In genomic region chr11:34052608-34053160, GRCh38 we compare ENCODE assay signal across 9 cellular contexts. TPM values are rescaled to one million over a fixed set of nuclear protein-coding genes. Genes with fewer than 3 reads are reported as not detected.
A peak's percentile ranks its signal among the peaks of the same experiment; 100 is the strongest.
DNase-seq lines count a peak whose midpoint lies in the region; ATAC-seq and FAIRE-seq lines count a peak whose summit lies in the region.
"Had no signal": no experiment of that assay in that cellular context is flagged by ENCODE, and none has a peak within 500 bp of the region (broad histone marks: within the 10 kb centered on the region; RNA-seq: fewer than 3 reads in every experiment).

No MANE protein-coding gene starts in this region.

- H3K4me2 ChIP-seq in Karpas-422 (ENCODE audit: low read depth, low read length, poor library complexity, severe bottlenecking): peak overlapping the region; percentile 96

- 0 out of 2 replicates have a peak overlapping the region, but pooled peaks have one; percentile 3 for H2AFZ ChIP-seq in Karpas-422 (ENCODE audit: low read length)

- peaks cover 43% of the 10 kb centered on the region for H3K4me1 ChIP-seq in Karpas-422 (ENCODE audit: low read length)

- no peak for FAIRE-seq in HTR-8/SVneo (lab: Jason Lieb, UNC)
- FAIRE-seq: endometrium had no signal

- no peaks in the 10 kb centered on the region for H3K9me3 ChIP-seq in Karpas-422 (ENCODE audit: low read length)

- H4K20me1 ChIP-seq in Karpas-422 (ENCODE audit: insufficient read depth, low read depth, low read length): peaks cover 29% of the 10 kb centered on the region

- H3K36me3 ChIP-seq in Karpas-422 (ENCODE audit: insufficient read depth, low read length): peaks cover 41% of the 10 kb centered on the region

- no peaks in the 10 kb centered on the region for H3K27me3 ChIP-seq in Karpas-422 (ENCODE audit: low read length)

- peaks cover 56% of the 10 kb centered on the region for H3K79me2 ChIP-seq in Karpas-422 (ENCODE audit: low read length)

- peak overlapping the region; percentile 90 for H3K27ac ChIP-seq in Karpas-422 (ENCODE audit: low read length)

- no peaks in the 10 kb centered on the region for H3K9me2 ChIP-seq in Karpas-422 (replicated peaks; ENCODE audit: insufficient read depth, low read length)

- peak; percentile 64 for DNase-seq in Karpas-422
- peak; percentile 13 for DNase-seq in activated T-helper 9 cell treated with anti-CD3 and anti-CD28 coated beads, Interleukin-2, amount 50 U/mL, for 16 hours (ENCODE audit: low read depth)
- peak; percentile 36 for DNase-seq in left cardiac atrium
- DNase-seq in sciatic nerve (ENCODE audit: low spot score): peak; percentile 65
- no peak for DNase-seq in HTR-8/SVneo (ENCODE audit: insufficient read length, low spot score)
- no peak for DNase-seq in iPS-NIHi11 (ENCODE audit: low spot score)
- no peak for DNase-seq in effector CD8-positive, alpha-beta T cell (lab: John Stamatoyannopoulos, UW)

- H3K9ac ChIP-seq in Karpas-422 (ENCODE audit: low read length): peak overlapping the region; percentile 100

- intact Hi-C loops in left cardiac atrium (cut with DNase I) (loop anchor here in 1 of 2 donors (2.0 kb wide), 1 partner anchor 52 kb away; the partner anchor contains the start of gene NAT10), sciatic nerve (cut with DNase I) (no loop called here)

- H3K4me3 ChIP-seq in Karpas-422 (ENCODE audit: low read length): peak overlapping the region; percentile 81

- ATAC-seq in GM18909 (IDR thresholded peaks at IDR 0.05; ENCODE audit: poor library complexity, unreplicated experiment) (peak; percentile 0), left cardiac atrium (peak in 1 of 2 donors; percentile 3), sciatic nerve (peak; percentile 5)

RNA-seq across cellular contexts. Expression of gene CAPRIN1, which starts 1.2 kb away (rescaled TPM):
- 195 and 234 TPM in 2 replicates for total RNA-seq in Karpas-422 (2014; rRNA removed; shearing (Covaris generic); ENCODE audit: low replicate concordance)
- total RNA-seq in left cardiac atrium: 100 to 1,000 TPM; 102 to 106 TPM
- total RNA-seq in sciatic nerve: 167 TPM

RNA-seq across cellular contexts. Expression of gene NAT10, which starts 52.7 kb away (rescaled TPM):
- 45.0 and 61.0 TPM in 2 replicates for total RNA-seq in Karpas-422 (2014; rRNA removed; shearing (Covaris generic); ENCODE audit: low replicate concordance)
- total RNA-seq in left cardiac atrium (10 to 100 TPM; 20.1 to 29.0 TPM), sciatic nerve (46.3 TPM)

Comparison
In these comparisons a context has a peak if more than half of its experiments do, and no peak if none do; other contexts are left out.
1. DNase-seq: peak in Karpas-422 (single experiment), activated T-helper 9 cell treated with anti-CD3 and anti-CD28 coated beads, Interleukin-2, amount 50 U/mL, for 16 hours (single experiment), left cardiac atrium (single experiment) and sciatic nerve (single experiment); none in HTR-8/SVneo (single experiment), iPS-NIHi11 (single experiment) and effector CD8-positive, alpha-beta T cell (single experiment).